Comparison of ENCODE assay signal across 20 cellular contexts in the genomic region with DNA sequence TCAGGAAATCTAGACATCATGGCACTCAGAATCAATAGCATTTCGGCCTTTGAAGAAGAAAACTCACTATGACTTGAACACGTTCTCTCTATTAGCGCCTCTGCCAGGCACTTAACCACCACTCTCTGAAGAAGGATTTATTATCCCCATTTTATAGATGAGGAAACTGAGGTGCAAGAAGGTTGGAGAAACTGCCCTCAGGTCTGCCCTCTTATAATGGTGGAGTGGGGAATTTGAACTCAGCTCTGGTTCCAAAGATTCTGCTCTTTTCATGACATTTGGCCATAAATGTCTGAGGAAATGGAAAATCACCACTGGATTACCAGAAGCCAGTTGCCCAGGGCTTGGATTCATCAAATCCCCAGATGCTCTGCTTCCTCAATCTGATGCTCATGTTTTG.
"Had no signal": no experiment of that assay in that cellular context is flagged by ENCODE, and none has a peak within 500 bp of the region (broad histone marks: within the 10 kb centered on the region; RNA-seq: fewer than 3 reads in every experiment).

No MANE protein-coding gene starts in this region.

- H3K79me2 ChIP-seq: hepatocyte had no signal

- H3K9me3 Mint-ChIP-seq: activated naive CD4-positive, alpha-beta T cell treated with anti-CD3 and anti-CD28 coated beads, Interleukin-2, amount 50 U/mL, for 24 hours; activated T-cell treated with anti-CD3 and anti-CD28 coated beads, Interleukin-2, amount 50 U/mL, for 72 hours; effector memory CD8-positive, alpha-beta T cell; mesothelial cell of epicardium; nephron progenitor cell; T-helper 1 cell treated with Interleukin-12 subunit alpha and Interleukin-12 subunit beta and Interleukin-4 antibody, amounts not matched to agents 30 μg/mL and 1 μg/mL, for 36 hours had no signal

- H3K27ac Mint-ChIP-seq: activated naive CD4-positive, alpha-beta T cell treated with anti-CD3 and anti-CD28 coated beads, Interleukin-2, amount 50 U/mL, for 24 hours; activated T-cell treated with anti-CD3 and anti-CD28 coated beads, Interleukin-2, amount 50 U/mL, for 72 hours; effector memory CD8-positive, alpha-beta T cell; mesothelial cell of epicardium; T-helper 1 cell treated with Interleukin-12 subunit alpha and Interleukin-12 subunit beta and Interleukin-4 antibody, amounts not matched to agents 30 μg/mL and 1 μg/mL, for 36 hours had no signal

- H3K36me3 Mint-ChIP-seq: activated naive CD4-positive, alpha-beta T cell treated with anti-CD3 and anti-CD28 coated beads, Interleukin-2, amount 50 U/mL, for 24 hours had no signal

- H3K27me3 ChIP-seq: hepatocyte, stomach, upper lobe of left lung had no signal

- H3K4me3 ChIP-seq: hepatocyte, lung, stomach, upper lobe of left lung had no signal

- H3K9me3 ChIP-seq: stomach, upper lobe of left lung had no signal

- DNase-seq: activated CD8-positive, alpha-beta memory T cell treated with anti-CD3 and anti-CD28 coated beads for 24 hours; activated CD8-positive, alpha-beta memory T cell treated with anti-CD3 and anti-CD28 coated beads, Interleukin-2, amount 50 U/mL, for 48 hours; activated effector memory CD4-positive, alpha-beta T cell treated with anti-CD3 and anti-CD28 coated beads, Interleukin-2, amount 50 U/mL, for 16 hours; activated T-cell treated with anti-CD3 and anti-CD28 coated beads, Interleukin-2, amount 50 U/mL, for 72 hours; dermis blood vessel endothelial cell; effector memory CD8-positive, alpha-beta T cell; left cardiac atrium; nephron progenitor cell; nucleus accumbens; retina; small intestine; stimulated activated CD4-positive, alpha-beta T cell treated with anti-CD3 and anti-CD28 coated beads, Interleukin-4, amount 100 ng/mL, for 1 hour; stomach; upper lobe of left lung had no signal

- H3K4me3 Mint-ChIP-seq: activated naive CD4-positive, alpha-beta T cell treated with anti-CD3 and anti-CD28 coated beads, Interleukin-2, amount 50 U/mL, for 24 hours; activated T-cell treated with anti-CD3 and anti-CD28 coated beads, Interleukin-2, amount 50 U/mL, for 72 hours; effector memory CD8-positive, alpha-beta T cell; mesothelial cell of epicardium; nephron progenitor cell; T-helper 1 cell treated with Interleukin-12 subunit alpha and Interleukin-12 subunit beta and Interleukin-4 antibody, amounts not matched to agents 30 μg/mL and 1 μg/mL, for 36 hours had no signal

- H2AFZ ChIP-seq: hepatocyte had no signal

- ATAC-seq: activated CD4-positive, CD25-positive, alpha-beta regulatory T cell treated with anti-CD3 and anti-CD28 coated beads, Interleukin-2, amount 50 U/mL, for 24 hours; activated T-cell treated with anti-CD3 and anti-CD28 coated beads, Interleukin-2, amount 50 U/mL, for 72 hours; effector memory CD8-positive, alpha-beta T cell had no signal

- H3K4me2 ChIP-seq: hepatocyte had no signal

- H3K4me1 Mint-ChIP-seq: activated naive CD4-positive, alpha-beta T cell treated with anti-CD3 and anti-CD28 coated beads, Interleukin-2, amount 50 U/mL, for 24 hours had no signal
